ENCODE assay signal across 1 cellular context in genomic region chr13:114259974-114260373, GRCh38.
TF ChIP-seq lines count a peak whose summit lies in the region.

No MANE protein-coding gene starts in this region.

TF ChIP-seq in GM12878, 131 proteins besides CTCF, POLR2A, EP300 and RAD21:
- TF ChIP-seq, protein P1, sequence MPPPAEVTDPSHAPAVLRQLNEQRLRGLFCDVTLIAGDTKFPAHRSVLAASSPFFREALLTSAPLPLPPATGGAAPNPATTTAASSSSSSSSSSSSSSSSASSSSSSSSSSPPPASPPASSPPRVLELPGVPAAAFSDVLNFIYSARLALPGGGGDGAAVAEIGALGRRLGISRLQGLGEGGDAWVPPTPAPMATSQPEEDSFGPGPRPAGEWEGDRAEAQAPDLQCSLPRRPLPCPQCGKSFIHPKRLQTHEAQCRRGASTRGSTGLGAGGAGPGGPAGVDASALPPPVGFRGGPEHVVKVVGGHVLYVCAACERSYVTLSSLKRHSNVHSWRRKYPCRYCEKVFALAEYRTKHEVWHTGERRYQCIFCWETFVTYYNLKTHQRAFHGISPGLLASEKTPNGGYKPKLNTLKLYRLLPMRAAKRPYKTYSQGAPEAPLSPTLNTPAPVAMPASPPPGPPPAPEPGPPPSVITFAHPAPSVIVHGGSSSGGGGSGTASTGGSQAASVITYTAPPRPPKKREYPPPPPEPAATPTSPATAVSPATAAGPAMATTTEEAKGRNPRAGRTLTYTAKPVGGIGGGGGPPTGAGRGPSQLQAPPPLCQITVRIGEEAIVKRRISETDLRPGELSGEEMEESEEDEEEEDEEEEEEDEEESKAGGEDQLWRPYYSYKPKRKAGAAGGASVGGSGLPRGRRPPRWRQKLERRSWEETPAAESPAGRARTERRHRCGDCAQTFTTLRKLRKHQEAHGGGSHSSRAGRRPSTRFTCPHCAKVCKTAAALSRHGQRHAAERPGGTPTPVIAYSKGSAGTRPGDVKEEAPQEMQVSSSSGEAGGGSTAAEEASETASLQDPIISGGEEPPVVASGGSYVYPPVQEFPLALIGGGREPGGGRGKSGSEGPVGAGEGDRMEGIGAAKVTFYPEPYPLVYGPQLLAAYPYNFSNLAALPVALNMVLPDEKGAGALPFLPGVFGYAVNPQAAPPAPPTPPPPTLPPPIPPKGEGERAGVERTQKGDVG (CRISPR knock-in tag; IDR thresholded peaks at IDR 0.05), result no peak
- TF ChIP-seq SIX5 (IDR thresholded peaks at IDR 0.05; ENCODE audit: low read depth, low read length, severe bottlenecking) (no peak), REST (IDR thresholded peaks at IDR 0.05; ENCODE audit: low read depth, low read length) (no peak), HCFC1 (IDR thresholded peaks at IDR 0.05; ENCODE audit: low read length) (no peak), RB1 (IDR thresholded peaks at IDR 0.05; ENCODE audit: borderline replicate concordance) (no peak), GABPA (IDR thresholded peaks at IDR 0.05; ENCODE audit: low read depth) (no peak), SKIL (IDR thresholded peaks at IDR 0.05; ENCODE audit: low read depth, poor library complexity, severe bottlenecking) (no peak), ZZZ3 (IDR thresholded peaks at IDR 0.05; ENCODE audit: control insufficient read depth, insufficient read length, low read depth) (no peak), IKZF1 (conservative IDR thresholded peaks at IDR 0.05) (no peak), TCF12 (IDR thresholded peaks at IDR 0.05; ENCODE audit: low read depth, low read length) (no peak), PBX3 (IDR thresholded peaks at IDR 0.05; ENCODE audit: insufficient replicate concordance, low read depth, low read length) (no peak)
- TF ChIP-seq, protein P2, sequence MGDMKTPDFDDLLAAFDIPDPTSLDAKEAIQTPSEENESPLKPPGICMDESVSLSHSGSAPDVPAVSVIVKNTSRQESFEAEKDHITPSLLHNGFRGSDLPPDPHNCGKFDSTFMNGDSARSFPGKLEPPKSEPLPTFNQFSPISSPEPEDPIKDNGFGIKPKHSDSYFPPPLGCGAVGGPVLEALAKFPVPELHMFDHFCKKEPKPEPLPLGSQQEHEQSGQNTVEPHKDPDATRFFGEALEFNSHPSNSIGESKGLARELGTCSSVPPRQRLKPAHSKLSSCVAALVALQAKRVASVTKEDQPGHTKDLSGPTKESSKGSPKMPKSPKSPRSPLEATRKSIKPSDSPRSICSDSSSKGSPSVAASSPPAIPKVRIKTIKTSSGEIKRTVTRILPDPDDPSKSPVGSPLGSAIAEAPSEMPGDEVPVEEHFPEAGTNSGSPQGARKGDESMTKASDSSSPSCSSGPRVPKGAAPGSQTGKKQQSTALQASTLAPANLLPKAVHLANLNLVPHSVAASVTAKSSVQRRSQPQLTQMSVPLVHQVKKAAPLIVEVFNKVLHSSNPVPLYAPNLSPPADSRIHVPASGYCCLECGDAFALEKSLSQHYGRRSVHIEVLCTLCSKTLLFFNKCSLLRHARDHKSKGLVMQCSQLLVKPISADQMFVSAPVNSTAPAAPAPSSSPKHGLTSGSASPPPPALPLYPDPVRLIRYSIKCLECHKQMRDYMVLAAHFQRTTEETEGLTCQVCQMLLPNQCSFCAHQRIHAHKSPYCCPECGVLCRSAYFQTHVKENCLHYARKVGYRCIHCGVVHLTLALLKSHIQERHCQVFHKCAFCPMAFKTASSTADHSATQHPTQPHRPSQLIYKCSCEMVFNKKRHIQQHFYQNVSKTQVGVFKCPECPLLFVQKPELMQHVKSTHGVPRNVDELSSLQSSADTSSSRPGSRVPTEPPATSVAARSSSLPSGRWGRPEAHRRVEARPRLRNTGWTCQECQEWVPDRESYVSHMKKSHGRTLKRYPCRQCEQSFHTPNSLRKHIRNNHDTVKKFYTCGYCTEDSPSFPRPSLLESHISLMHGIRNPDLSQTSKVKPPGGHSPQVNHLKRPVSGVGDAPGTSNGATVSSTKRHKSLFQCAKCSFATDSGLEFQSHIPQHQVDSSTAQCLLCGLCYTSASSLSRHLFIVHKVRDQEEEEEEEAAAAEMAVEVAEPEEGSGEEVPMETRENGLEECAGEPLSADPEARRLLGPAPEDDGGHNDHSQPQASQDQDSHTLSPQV (IDR thresholded peaks at IDR 0.05), result no peak
